23 cellular contexts compared by ENCODE assay signal in the genomic region with DNA sequence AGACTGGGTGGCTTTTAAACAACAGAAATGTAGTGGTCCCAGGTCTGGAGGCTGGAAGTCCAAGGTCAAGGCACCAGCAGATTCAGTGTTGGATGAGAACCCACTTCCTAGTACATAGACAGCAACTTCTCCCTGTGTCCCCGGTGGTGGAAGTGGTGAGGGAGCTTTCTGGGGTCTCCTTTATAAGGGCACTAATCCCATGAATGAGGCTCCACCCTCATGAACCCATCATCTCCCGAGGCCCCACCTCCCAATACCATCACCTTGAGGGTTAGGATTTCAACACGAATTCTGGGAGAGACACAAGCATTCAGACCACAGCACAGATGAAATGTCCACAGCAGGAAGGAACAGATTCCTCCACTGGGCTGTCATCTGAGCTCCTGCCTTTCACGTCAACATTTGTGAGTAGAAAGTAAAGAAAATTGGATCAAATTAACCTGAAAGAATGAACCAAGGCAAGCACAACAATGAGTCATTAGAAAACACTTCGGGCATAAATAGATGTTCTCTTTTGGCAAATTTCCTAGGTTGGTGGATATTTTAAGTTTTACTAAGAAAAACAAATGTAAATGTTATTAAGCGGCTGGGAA.
DNase-seq lines count a peak whose midpoint lies in the region; ATAC-seq, FAIRE-seq and TF ChIP-seq lines count a peak whose summit lies in the region.
"Had no signal": no experiment of that assay in that cellular context is flagged by ENCODE, and none has a peak within 500 bp of the region (broad histone marks: within the 10 kb centered on the region; RNA-seq: fewer than 3 reads in every experiment).

No MANE protein-coding gene starts in this region.

- no peaks in the 10 kb centered on the region for H3K9me3 ChIP-seq in HepG2 (ENCODE audit: low read length)
- H3K9me3 ChIP-seq: esophagus muscularis mucosa, prostate gland, transverse colon had no signal

- H3K4me2 ChIP-seq in HepG2 (ENCODE audit: low read depth, low read length): no peak overlapping the region

- intact Hi-C loops in HepG2 (cut with micrococcal nuclease; ENCODE audit: unreplicated experiment): no loop called here

- no peak overlapping the region for H3K9ac ChIP-seq in HepG2 (ENCODE audit: insufficient read depth, low read depth, low read length)

- CTCF ChIA-PET in AG04449 (lab: Yijun Ruan, JAX): no interaction called here
- CTCF ChIA-PET in HepG2 (lab: Yijun Ruan, JAX; ENCODE audit: low intra/inter-chr PET ratio, low total read pairs): no interaction called here

- TF ChIP-seq CTCF in AG04449 (IDR thresholded peaks at IDR 0.05; ENCODE audit: insufficient read depth, low read length, missing control alignments) (no peak), HepG2 (CRISPR knock-in tag; IDR thresholded peaks at IDR 0.05) (no peak)

- no TSS peak for BruUV-seq in HepG2 (replicated peaks; lab: Mats Ljungman, UMichigan)

- H4K20me1 ChIP-seq in HepG2 (ENCODE audit: insufficient read depth, low read length): no peaks in the 10 kb centered on the region

- H2AFZ ChIP-seq in HepG2 (ENCODE audit: low read length): no peak overlapping the region

- no peak overlapping the region for H3K27ac ChIP-seq in HepG2 (ENCODE audit: extremely low read length, insufficient read depth, low read length)
- H3K27ac ChIP-seq: dorsolateral prefrontal cortex, esophagus muscularis mucosa, prostate gland, transverse colon had no signal

- TF ChIP-seq EP300 in HepG2 (IDR thresholded peaks at IDR 0.05; ENCODE audit: low read depth in 2 of 2, low read length in 2 of 2) (no peak), HepG2 (CRISPR knock-in tag; IDR thresholded peaks at IDR 0.05; ENCODE audit: borderline replicate concordance) (no peak)

- ATAC-seq in GM18519 (IDR thresholded peaks at IDR 0.05; ENCODE audit: low FRiP score, unreplicated experiment) (no peak), HepG2 (no peak), GM19328 (IDR thresholded peaks at IDR 0.05; ENCODE audit: unreplicated experiment) (no peak)

- DNase-seq in AG04449 (ENCODE audit: low read depth, low spot score): peak; percentile 42
- DNase-seq in M059J (ENCODE audit: low read depth): peak; percentile 61
- DNase-seq in brain pericyte (ENCODE audit: low read depth, low spot score): peak; percentile 10
- DNase-seq in iris pigment epithelial cell (ENCODE audit: low read depth): peak; percentile 91
- no peak for DNase-seq in NCI-H524 (lab: John Stamatoyannopoulos, UW)
- DNase-seq in HepG2 (ENCODE audit: low spot score): no peak
- DNase-seq: activated CD4-positive, alpha-beta T cell treated with anti-CD3 and anti-CD28 coated beads for 1 hour; activated gamma-delta T cell; CD4-positive, CD25-positive, alpha-beta regulatory T cell; DMS79 treated with DMSO at 0.1 percent for 48 hours; dorsolateral prefrontal cortex; mesenchymal stem cell; NCI-H187 treated with DMSO at 0.1 percent for 48 hours; NCI-H510A; SHP77 treated with DMSO at 0.1 percent for 48 hours; stimulated activated naive CD4-positive, alpha-beta T cell; transverse colon had no signal

- POLR2A ChIA-PET in AG04449 (lab: Yijun Ruan, JAX): no interaction called here
- POLR2A ChIA-PET in HepG2 (lab: Yijun Ruan, JAX): no interaction called here

- 36% methylated on average over 6 of the region's 6 CpGs for WGBS in HepG2 (ENCODE audit: low lambda C conversion rate)

- H3K79me2 ChIP-seq in HepG2 (ENCODE audit: insufficient read depth, low read length): no peaks in the 10 kb centered on the region

- in situ Hi-C loops in HepG2 (cut with HindIII; ENCODE audit: extremely low pct_ligation_motif_present, low pct_unique_long_range_greater_than_20kb): no loop called here

- no peaks in the 10 kb centered on the region; a peak in 1 of 5 replicates for H3K27me3 ChIP-seq in HepG2 (ENCODE audit: control insufficient read depth in 1 of 2, insufficient read depth in 2 of 2, low read length in 2 of 2)
- H3K27me3 ChIP-seq: dorsolateral prefrontal cortex, esophagus muscularis mucosa, transverse colon had no signal

- no peaks in the 10 kb centered on the region for H3K36me3 ChIP-seq in HepG2 (replicated peaks in 1 of 2; ENCODE audit: control insufficient read depth in 1 of 2, insufficient read depth in 2 of 2, low read length in 2 of 2)
- H3K36me3 ChIP-seq: esophagus muscularis mucosa, prostate gland, transverse colon had no signal

- no peaks in the 10 kb centered on the region for H3K4me1 ChIP-seq in HepG2 (ENCODE audit: insufficient read depth, low read length)
- H3K4me1 ChIP-seq: prostate gland, transverse colon had no signal

- FAIRE-seq in HepG2 (lab: Jason Lieb, UNC): no peak
- FAIRE-seq: A204.1, keratinocyte had no signal

- TF ChIP-seq POLR2A in HepG2 (IDR thresholded peaks at IDR 0.05; ENCODE audit: insufficient read depth in 1 of 2, low read depth in 2 of 2, low read length in 2 of 2): no peak

- H3K4me3 ChIP-seq in AG04449 (ENCODE audit: low read depth, low read length) (no peak overlapping the region), HepG2 (replicated peaks in 1 of 3; ENCODE audit: insufficient read depth in 1 of 3, low read depth in 2 of 3, low read length in 3 of 3) (no peak overlapping the region)
- H3K4me3 ChIP-seq: dorsolateral prefrontal cortex, esophagus muscularis mucosa, prostate gland, transverse colon had no signal

- TF ChIP-seq RAD21 in HepG2 (CRISPR knock-in tag; IDR thresholded peaks at IDR 0.05): no peak

TF ChIP-seq in HepG2, 621 proteins besides CTCF, POLR2A, EP300 and RAD21:
- TF ChIP-seq ETV5 (CRISPR knock-in tag; IDR thresholded peaks at IDR 0.05; ENCODE audit: borderline replicate concordance): no peak
- TF ChIP-seq, protein P1, sequence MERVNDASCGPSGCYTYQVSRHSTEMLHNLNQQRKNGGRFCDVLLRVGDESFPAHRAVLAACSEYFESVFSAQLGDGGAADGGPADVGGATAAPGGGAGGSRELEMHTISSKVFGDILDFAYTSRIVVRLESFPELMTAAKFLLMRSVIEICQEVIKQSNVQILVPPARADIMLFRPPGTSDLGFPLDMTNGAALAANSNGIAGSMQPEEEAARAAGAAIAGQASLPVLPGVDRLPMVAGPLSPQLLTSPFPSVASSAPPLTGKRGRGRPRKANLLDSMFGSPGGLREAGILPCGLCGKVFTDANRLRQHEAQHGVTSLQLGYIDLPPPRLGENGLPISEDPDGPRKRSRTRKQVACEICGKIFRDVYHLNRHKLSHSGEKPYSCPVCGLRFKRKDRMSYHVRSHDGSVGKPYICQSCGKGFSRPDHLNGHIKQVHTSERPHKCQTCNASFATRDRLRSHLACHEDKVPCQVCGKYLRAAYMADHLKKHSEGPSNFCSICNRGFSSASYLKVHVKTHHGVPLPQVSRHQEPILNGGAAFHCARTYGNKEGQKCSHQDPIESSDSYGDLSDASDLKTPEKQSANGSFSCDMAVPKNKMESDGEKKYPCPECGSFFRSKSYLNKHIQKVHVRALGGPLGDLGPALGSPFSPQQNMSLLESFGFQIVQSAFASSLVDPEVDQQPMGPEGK (CRISPR knock-in tag; IDR thresholded peaks at IDR 0.05): no peak
- no peak for TF ChIP-seq DNMT1 (CRISPR knock-in tag; IDR thresholded peaks at IDR 0.05)
- TF ChIP-seq GABPB1 (CRISPR knock-in tag; IDR thresholded peaks at IDR 0.05): no peak
- TF ChIP-seq CAMTA2 (CRISPR knock-in tag; IDR thresholded peaks at IDR 0.05; ENCODE audit: borderline replicate concordance): no peak
- TF ChIP-seq, protein P2, sequence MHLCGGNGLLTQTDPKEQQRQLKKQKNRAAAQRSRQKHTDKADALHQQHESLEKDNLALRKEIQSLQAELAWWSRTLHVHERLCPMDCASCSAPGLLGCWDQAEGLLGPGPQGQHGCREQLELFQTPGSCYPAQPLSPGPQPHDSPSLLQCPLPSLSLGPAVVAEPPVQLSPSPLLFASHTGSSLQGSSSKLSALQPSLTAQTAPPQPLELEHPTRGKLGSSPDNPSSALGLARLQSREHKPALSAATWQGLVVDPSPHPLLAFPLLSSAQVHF (CRISPR knock-in tag; IDR thresholded peaks at IDR 0.05): no peak
TF ChIP-seq in HepG2: peak in this region for 0.

Comparison
In these comparisons a context has a peak if more than half of its experiments do, and no peak if none do; other contexts are left out.
1. DNase-seq: peak in AG04449 (single experiment), M059J (single experiment), brain pericyte (single experiment) and iris pigment epithelial cell (single experiment); none in NCI-H524 (0 of 2) and HepG2 (single experiment).